ENCODE assay signal across 9 cellular contexts in the genomic region with DNA sequence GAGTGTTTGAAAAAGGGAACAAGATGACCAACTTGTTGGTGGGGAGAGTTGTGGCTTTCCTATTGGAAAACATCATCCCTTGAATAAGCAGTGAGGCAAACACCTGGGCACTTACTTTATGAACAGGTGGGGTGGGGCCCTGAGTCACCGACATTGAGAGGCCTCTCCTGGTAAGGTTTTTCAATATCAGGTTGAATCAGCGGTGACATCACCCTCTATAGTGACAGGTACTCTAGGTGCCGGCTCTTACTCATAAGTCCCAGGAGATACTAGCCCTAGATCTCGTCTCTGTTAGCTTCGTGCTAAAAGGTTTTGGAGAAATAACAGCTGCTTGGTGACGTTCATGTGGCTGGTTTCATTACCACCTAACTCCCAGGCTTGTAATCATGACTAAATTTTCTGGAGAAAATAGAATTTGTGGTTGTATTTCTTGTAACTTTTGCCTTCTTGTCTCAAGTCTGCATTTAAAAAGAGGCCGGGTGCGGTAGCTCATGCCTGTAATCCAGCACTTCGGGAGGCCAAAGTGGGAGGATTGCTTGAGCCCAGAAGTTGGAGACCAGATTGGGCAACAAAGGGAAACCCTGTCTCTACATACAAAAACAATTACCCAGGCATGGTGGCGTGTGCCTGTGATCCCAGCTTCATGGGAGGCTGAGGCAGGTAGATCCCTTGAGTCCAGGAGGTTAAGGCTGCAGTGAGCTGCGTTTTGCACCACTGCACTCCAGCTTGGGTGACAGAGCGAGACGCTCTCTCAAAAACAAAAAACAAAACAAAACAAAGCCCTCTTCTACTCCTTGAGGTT. TPM values are rescaled to one million over a fixed set of nuclear protein-coding genes. Genes with fewer than 3 reads are reported as not detected.
DNase-seq lines count a peak whose midpoint lies in the region; ATAC-seq and TF ChIP-seq lines count a peak whose summit lies in the region.
"Had no signal": no experiment of that assay in that cellular context is flagged by ENCODE, and none has a peak within 500 bp of the region (broad histone marks: within the 10 kb centered on the region; RNA-seq: fewer than 3 reads in every experiment).

No MANE protein-coding gene starts in this region.

- H3K4me1 Mint-ChIP-seq in activated T-helper 1 cell treated with anti-CD3 and anti-CD28 coated beads, Interleukin-12 subunit alpha, Interleukin-12 subunit beta, Interleukin-2, Interleukin-4 antibody, amounts not matched to agents 30 ng/mL and 10 ng/mL and 1 ng/mL, durations not matched to agents 14 hours and 24 hours and 36 hours (ENCODE audit: low read depth), result peaks cover 57% of the 10 kb centered on the region

- H3K4me3 Mint-ChIP-seq in activated T-helper 1 cell treated with anti-CD3 and anti-CD28 coated beads, Interleukin-12 subunit alpha, Interleukin-12 subunit beta, Interleukin-2, Interleukin-4 antibody, amounts not matched to agents 30 ng/mL and 10 ng/mL and 1 ng/mL, durations not matched to agents 14 hours and 24 hours and 36 hours, result peak overlapping the region; percentile 65

- H3K36me3 Mint-ChIP-seq in activated T-helper 1 cell treated with anti-CD3 and anti-CD28 coated beads, Interleukin-12 subunit alpha, Interleukin-12 subunit beta, Interleukin-2, Interleukin-4 antibody, amounts not matched to agents 30 ng/mL and 10 ng/mL and 1 ng/mL, durations not matched to agents 14 hours and 24 hours and 36 hours (ENCODE audit: low read depth), result peaks cover 1% of the 10 kb centered on the region

- intact Hi-C loops in activated T-helper 1 cell treated with anti-CD3 and anti-CD28 coated beads, Interleukin-12 subunit alpha, Interleukin-12 subunit beta, Interleukin-2, Interleukin-4 antibody, amounts not matched to agents 30 ng/mL and 10 ng/mL and 1 ng/mL, durations not matched to agents 14 hours and 24 hours and 36 hours (cut with micrococcal nuclease), result loop anchor here (1.0 to 10.0 kb wide), 10 partner anchors 9 to 808 kb away; partner anchors contain the start of genes NFAT5, SLC7A6, TANGO6 and ZFP90

- H3K4me3 ChIP-seq in NB4 (ENCODE audit: low read depth, low read length) (no peak overlapping the region), foreskin fibroblast (ENCODE audit: low read depth in 1 of 2, low read length in 2 of 2) (no peak overlapping the region)

- no peak for TF ChIP-seq POLR2A in NB4 (IDR thresholded peaks at IDR 0.05; ENCODE audit: extremely low read depth, insufficient read length)

- peak; percentile 70 for ATAC-seq in GM18502 (IDR thresholded peaks at IDR 0.05; ENCODE audit: poor library complexity, unreplicated experiment)
- ATAC-seq in omental fat pad (ENCODE audit: low FRiP score), result peak; percentile 46

- DNase-seq in H4 (ENCODE audit: low spot score), result peak; percentile 18
- peak; percentile 51 for DNase-seq in NB4 (ENCODE audit: low read depth)
- peak; percentile 64 for DNase-seq in activated T-helper 1 cell treated with anti-CD3 and anti-CD28 coated beads, Interleukin-12 subunit alpha, Interleukin-12 subunit beta, Interleukin-2, Interleukin-4 antibody, amounts not matched to agents 30 ng/mL and 10 ng/mL and 1 ng/mL, durations not matched to agents 14 hours and 24 hours and 36 hours (ENCODE audit: low spot score)
- DNase-seq in omental fat pad (ENCODE audit: low spot score), result no peak
- DNase-seq in SHP77 treated with DMSO at 0.1 percent for 48 hours (lab: John Stamatoyannopoulos, UW), result no peak
- no peak for DNase-seq in foreskin fibroblast
- no peak for DNase-seq in NCI-H82 (lab: John Stamatoyannopoulos, UW)

- H3K27ac Mint-ChIP-seq in activated T-helper 1 cell treated with anti-CD3 and anti-CD28 coated beads, Interleukin-12 subunit alpha, Interleukin-12 subunit beta, Interleukin-2, Interleukin-4 antibody, amounts not matched to agents 30 ng/mL and 10 ng/mL and 1 ng/mL, durations not matched to agents 14 hours and 24 hours and 36 hours, result peak overlapping the region; percentile 96

- TF ChIP-seq CTCF in NB4 (IDR thresholded peaks at IDR 0.05; ENCODE audit: low read depth, low read length) (no peak), omental fat pad (IDR thresholded peaks at IDR 0.05) (no peak), foreskin fibroblast (IDR thresholded peaks at IDR 0.05; ENCODE audit: low read depth, low read length) (no peak)

- H3K9me3 Mint-ChIP-seq in activated T-helper 1 cell treated with anti-CD3 and anti-CD28 coated beads, Interleukin-12 subunit alpha, Interleukin-12 subunit beta, Interleukin-2, Interleukin-4 antibody, amounts not matched to agents 30 ng/mL and 10 ng/mL and 1 ng/mL, durations not matched to agents 14 hours and 24 hours and 36 hours, result no peaks in the 10 kb centered on the region

- H3K27me3 Mint-ChIP-seq in activated T-helper 1 cell treated with anti-CD3 and anti-CD28 coated beads, Interleukin-12 subunit alpha, Interleukin-12 subunit beta, Interleukin-2, Interleukin-4 antibody, amounts not matched to agents 30 ng/mL and 10 ng/mL and 1 ng/mL, durations not matched to agents 14 hours and 24 hours and 36 hours (ENCODE audit: insufficient read depth), result no peaks in the 10 kb centered on the region

RNA-seq across cellular contexts. Expression of gene CDH1, which starts 19.4 kb away (rescaled TPM):
- total RNA-seq in H4 (2014; rRNA removed; shearing (Covaris generic)), result not detected in 2 replicates
- total RNA-seq in activated T-helper 1 cell treated with anti-CD3 and anti-CD28 coated beads, Interleukin-12 subunit alpha, Interleukin-12 subunit beta, Interleukin-2, Interleukin-4 antibody, amounts not matched to agents 30 ng/mL and 10 ng/mL and 1 ng/mL, durations not matched to agents 14 hours and 24 hours and 36 hours, result 0.64 and 2.2 TPM in 2 replicates
- total RNA-seq in omental fat pad, result 10 to 100 TPM in 1 of 4 donors, 1 to 10 TPM in 2, not detected in 1; 1.8 to 18.7 (median 3.4) TPM
- total RNA-seq: RPMI7951 had no signal

Comparison
In these comparisons a context has a peak if more than half of its experiments do, and no peak if none do; other contexts are left out.
1. DNase-seq: peak in H4 (single experiment), NB4 (single experiment) and activated T-helper 1 cell treated with anti-CD3 and anti-CD28 coated beads, Interleukin-12 subunit alpha, Interleukin-12 subunit beta, Interleukin-2, Interleukin-4 antibody, amounts not matched to agents 30 ng/mL and 10 ng/mL and 1 ng/mL, durations not matched to agents 14 hours and 24 hours and 36 hours (single experiment); none in omental fat pad (single experiment), SHP77 treated with DMSO at 0.1 percent for 48 hours (single experiment), foreskin fibroblast (0 of 2) and NCI-H82 (single experiment).